In genomic region chr15:70602834-70603560, GRCh38 we compare ENCODE assay signal across 18 cellular contexts.
"Had no signal": no experiment of that assay in that cellular context is flagged by ENCODE, and none has a peak within 500 bp of the region (broad histone marks: within the 10 kb centered on the region; RNA-seq: fewer than 3 reads in every experiment).

No MANE protein-coding gene starts in this region.

- ATAC-seq: effector memory CD8-positive, alpha-beta T cell; gastroesophageal sphincter; stimulated activated naive B cell treated with anti-CD40 and anti-IgM and Interleukin-4, amounts not matched to agents 10 μg/mL and 1 μg/mL and 100 μg/mL, for 72 hours had no signal

- H3K4me3 Mint-ChIP-seq: activated B cell treated with CpG ODN at 0.5 μM for 24 hours; activated CD4-positive, alpha-beta T cell treated with anti-CD3 and anti-CD28 coated beads, Interleukin-2, amount 10 ng/mL, durations not matched to agents 7 days and 5 days; activated naive CD8-positive, alpha-beta T cell treated with anti-CD3 and anti-CD28 coated beads for 36 hours; dendritic cell treated with granulocyte-macrophage colony-stimulating factor and Interleukin-4, amounts not matched to agents 40 ng/mL and 50 ng/mL, for 4 days; effector memory CD8-positive, alpha-beta T cell; stimulated activated naive B cell treated with anti-CD40 and anti-IgM and Interleukin-4, amounts not matched to agents 10 μg/mL and 1 μg/mL and 100 μg/mL, for 72 hours had no signal

- H2AFZ ChIP-seq: parathyroid adenoma had no signal

- H3K4me1 Mint-ChIP-seq: activated B cell treated with CpG ODN at 0.5 μM for 24 hours; activated CD4-positive, alpha-beta T cell treated with anti-CD3 and anti-CD28 coated beads, Interleukin-2, amount 10 ng/mL, durations not matched to agents 7 days and 5 days; activated naive CD8-positive, alpha-beta T cell treated with anti-CD3 and anti-CD28 coated beads for 36 hours; stimulated activated naive B cell treated with anti-CD40 and anti-IgM and Interleukin-4, amounts not matched to agents 10 μg/mL and 1 μg/mL and 100 μg/mL, for 72 hours had no signal

- H3K27me3 ChIP-seq: brain microvascular endothelial cell, gastroesophageal sphincter, neutrophil, tibial nerve, vagina had no signal

- H3K36me3 ChIP-seq: brain microvascular endothelial cell, gastroesophageal sphincter, neutrophil, tibial nerve, vagina had no signal

- H3K9me3 Mint-ChIP-seq: activated B cell treated with CpG ODN at 0.5 μM for 24 hours; effector memory CD8-positive, alpha-beta T cell had no signal

- H3K4me3 ChIP-seq: gastroesophageal sphincter, tibial nerve, vagina had no signal

- H3K27ac Mint-ChIP-seq: activated B cell treated with CpG ODN at 0.5 μM for 24 hours; activated CD4-positive, alpha-beta T cell treated with anti-CD3 and anti-CD28 coated beads, Interleukin-2, amount 10 ng/mL, durations not matched to agents 7 days and 5 days; activated naive CD8-positive, alpha-beta T cell treated with anti-CD3 and anti-CD28 coated beads for 36 hours; dendritic cell treated with granulocyte-macrophage colony-stimulating factor and Interleukin-4, amounts not matched to agents 40 ng/mL and 50 ng/mL, for 4 days; effector memory CD8-positive, alpha-beta T cell; stimulated activated naive B cell treated with anti-CD40 and anti-IgM and Interleukin-4, amounts not matched to agents 10 μg/mL and 1 μg/mL and 100 μg/mL, for 72 hours had no signal

- H3K4me1 ChIP-seq: parathyroid adenoma had no signal

- DNase-seq: activated B cell treated with CpG ODN at 0.5 μM for 24 hours; activated CD4-positive, alpha-beta T cell treated with anti-CD3 and anti-CD28 coated beads, Interleukin-2, amount 10 ng/mL, durations not matched to agents 7 days and 5 days; activated CD8-positive, alpha-beta memory T cell treated with anti-CD3 and anti-CD28 coated beads for 24 hours; activated naive CD8-positive, alpha-beta T cell treated with anti-CD3 and anti-CD28 coated beads for 36 hours; brain microvascular endothelial cell; effector memory CD8-positive, alpha-beta T cell; midbrain; retina; stimulated activated CD4-positive, alpha-beta T cell treated with anti-CD3 and anti-CD28 coated beads, Interleukin-4, amount 100 ng/mL, for 1 hour; stimulated activated naive B cell treated with anti-CD40 and anti-IgM and Interleukin-4, amounts not matched to agents 10 μg/mL and 1 μg/mL and 100 μg/mL, for 72 hours; T-helper 2 cell had no signal

- H3K9ac ChIP-seq: parathyroid adenoma had no signal

- H3K27ac ChIP-seq: brain microvascular endothelial cell, epithelial cell of prostate, gastroesophageal sphincter, neutrophil, parathyroid adenoma, vagina had no signal

- H3K36me3 Mint-ChIP-seq: activated naive CD8-positive, alpha-beta T cell treated with anti-CD3 and anti-CD28 coated beads for 36 hours; stimulated activated naive B cell treated with anti-CD40 and anti-IgM and Interleukin-4, amounts not matched to agents 10 μg/mL and 1 μg/mL and 100 μg/mL, for 72 hours had no signal

- H3K9me3 ChIP-seq: gastroesophageal sphincter, neutrophil had no signal

- H3K79me2 ChIP-seq: parathyroid adenoma had no signal
